Comparison of ENCODE assay signal across 1 cellular context in genomic region chr12:57864811-57865751, GRCh38.
TF ChIP-seq lines count a peak whose summit lies in the region.

No MANE protein-coding gene starts in this region.

TF ChIP-seq in H1, 55 proteins besides CTCF, POLR2A, EP300 and RAD21:
- peak; percentile 52 for TF ChIP-seq EZH2 (IDR thresholded peaks at IDR 0.05; ENCODE audit: low read depth, low read length, severe bottlenecking)
- TF ChIP-seq MAX (IDR thresholded peaks at IDR 0.05): peak; percentile 19; the same call in 1 of the 2 replicates
- TF ChIP-seq RBBP5 (IDR thresholded peaks at IDR 0.05; ENCODE audit: borderline replicate concordance, low read depth, low read length): peak; percentile 71; the same call in 1 of the 2 replicates
- TF ChIP-seq KDM1A (IDR thresholded peaks at IDR 0.05; ENCODE audit: borderline replicate concordance, low read length): no peak
- TF ChIP-seq EGR1 (IDR thresholded peaks at IDR 0.05; ENCODE audit: borderline replicate concordance, low read depth, low read length): no peak
- peak; percentile 51; the same call in 1 of the 2 replicates for TF ChIP-seq SUZ12 (IDR thresholded peaks at IDR 0.05; ENCODE audit: low read length)
- TF ChIP-seq CEBPB (IDR thresholded peaks at IDR 0.05; ENCODE audit: low read depth, low read length): peak; percentile 96
- peak; percentile 33; the same call in 1 of the 2 replicates for TF ChIP-seq TBP (IDR thresholded peaks at IDR 0.05; ENCODE audit: low read depth, low read length)
- peak; percentile 85 for TF ChIP-seq E2F6 (IDR thresholded peaks at IDR 0.05)
- peak; percentile 69 for TF ChIP-seq ASH2L (IDR thresholded peaks at IDR 0.05; ENCODE audit: low read length)
- 0 out of 2 replicates have a peak, but pooled peaks have one; percentile 48 for TF ChIP-seq PHF8 (conservative IDR thresholded peaks at IDR 0.05; ENCODE audit: low read depth, low read length)
- TF ChIP-seq SIX5 (IDR thresholded peaks at IDR 0.05; ENCODE audit: low read depth, low read length): no peak
- TF ChIP-seq SRF (IDR thresholded peaks at IDR 0.05; ENCODE audit: low read depth, low read length): no peak
- no peak for TF ChIP-seq SIRT6 (IDR thresholded peaks at IDR 0.05; ENCODE audit: low read length)
- TF ChIP-seq ATF3 (IDR thresholded peaks at IDR 0.05; ENCODE audit: insufficient read depth, low read depth, low read length): no peak
- TF ChIP-seq RFX5 (IDR thresholded peaks at IDR 0.05; ENCODE audit: borderline replicate concordance, low read depth, low read length): no peak
- TF ChIP-seq KDM4A (IDR thresholded peaks at IDR 0.05; ENCODE audit: low read depth, low read length, severe bottlenecking): peak; percentile 46
- no peak for TF ChIP-seq CBX5 (IDR thresholded peaks at IDR 0.05; ENCODE audit: low read depth, low read length)
- no peak for TF ChIP-seq USF2 (IDR thresholded peaks at IDR 0.05; ENCODE audit: low read length)
- peak; percentile 50; the same call in 1 of the 2 replicates for TF ChIP-seq TAF1 (IDR thresholded peaks at IDR 0.05; ENCODE audit: low read depth, low read length)
- TF ChIP-seq TEAD4 (IDR thresholded peaks at IDR 0.05; ENCODE audit: low read depth, low read length): peak; percentile 72
- no peak for TF ChIP-seq GTF2F1 (IDR thresholded peaks at IDR 0.05; ENCODE audit: borderline replicate concordance, low read depth, low read length)
- no peak for TF ChIP-seq RXRA (IDR thresholded peaks at IDR 0.05; ENCODE audit: insufficient read depth, low read depth, low read length)
